In the genomic region with DNA sequence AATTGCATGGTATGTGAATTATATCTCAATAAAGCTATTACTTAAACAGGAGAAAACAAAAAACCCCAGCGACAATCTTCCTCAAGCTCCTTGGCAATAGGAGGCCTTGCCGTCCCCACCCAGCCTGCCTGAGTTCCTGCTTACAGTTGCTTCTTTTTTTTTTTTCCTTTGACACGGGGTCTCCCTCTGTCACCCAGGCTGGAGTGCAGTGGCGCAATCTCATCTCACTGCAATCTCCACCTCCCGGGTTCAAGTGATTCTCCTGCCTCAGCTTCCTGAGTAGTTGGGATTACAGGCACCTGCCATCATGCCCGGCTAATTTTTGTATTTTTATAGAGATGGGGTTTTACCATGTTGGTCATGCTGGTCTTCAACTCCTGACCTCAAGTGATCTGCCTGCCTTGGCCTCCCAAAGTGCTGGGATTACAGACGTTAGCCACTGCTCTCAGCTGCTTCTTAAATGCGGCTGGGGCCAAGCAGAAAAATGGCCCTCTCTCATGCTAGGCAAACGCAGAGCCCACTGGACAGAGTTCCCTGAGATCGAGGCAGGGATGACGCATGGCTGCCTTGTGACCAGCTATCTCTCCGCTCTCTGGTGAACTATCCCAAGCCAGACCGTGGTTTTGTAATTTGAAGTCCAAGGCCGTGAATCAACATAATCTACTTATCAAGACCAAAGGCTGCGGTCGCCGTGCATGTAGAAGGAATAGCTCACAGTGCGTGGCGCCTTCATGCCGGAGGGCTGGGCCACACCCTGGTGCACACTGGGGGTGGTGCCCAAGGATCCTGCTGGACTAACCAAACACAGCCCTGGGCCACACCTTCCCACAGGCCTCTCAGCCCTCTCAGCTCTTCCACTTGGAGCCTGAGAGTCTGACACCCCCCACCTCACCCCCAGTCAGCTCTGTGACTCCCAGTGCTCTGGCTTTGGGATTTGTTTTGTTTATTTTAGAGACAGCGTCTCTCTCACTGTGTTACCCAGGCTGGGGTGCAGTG, we compare ENCODE assay signal across 1 cellular context.
TF ChIP-seq lines count a peak whose summit lies in the region.

No MANE protein-coding gene starts in this region.

TF ChIP-seq in WTC11, 78 proteins besides CTCF, POLR2A, EP300 and RAD21 (continued from another document):
- no peak for TF ChIP-seq ZNF232 (CRISPR knock-in tag; IDR thresholded peaks at IDR 0.05)
- no peak for TF ChIP-seq EMX1 (CRISPR knock-in tag; IDR thresholded peaks at IDR 0.05)
- TF ChIP-seq NR1H2 (CRISPR knock-in tag; IDR thresholded peaks at IDR 0.05): no peak
- no peak for TF ChIP-seq FOXP1 (CRISPR knock-in tag; IDR thresholded peaks at IDR 0.05; ENCODE audit: borderline replicate concordance)
- TF ChIP-seq ERG (CRISPR knock-in tag; IDR thresholded peaks at IDR 0.05): no peak
- no peak for TF ChIP-seq SP1 (CRISPR knock-in tag; conservative IDR thresholded peaks at IDR 0.05)
- no peak for TF ChIP-seq ZNF138 (CRISPR knock-in tag; conservative IDR thresholded peaks at IDR 0.05)
- no peak for TF ChIP-seq GRHL2 (CRISPR knock-in tag; IDR thresholded peaks at IDR 0.05; ENCODE audit: insufficient replicate concordance, severe bottlenecking)
- TF ChIP-seq CREM (CRISPR knock-in tag; IDR thresholded peaks at IDR 0.05): no peak
- no peak for TF ChIP-seq GABPB1 (CRISPR knock-in tag; IDR thresholded peaks at IDR 0.05)
- TF ChIP-seq USF2 (CRISPR knock-in tag; IDR thresholded peaks at IDR 0.05): no peak
- TF ChIP-seq RELA (CRISPR knock-in tag; IDR thresholded peaks at IDR 0.05; ENCODE audit: borderline replicate concordance): no peak
- no peak for TF ChIP-seq GTF2I (CRISPR knock-in tag; conservative IDR thresholded peaks at IDR 0.05)
- TF ChIP-seq TP53 (CRISPR knock-in tag; IDR thresholded peaks at IDR 0.05): no peak
- TF ChIP-seq ZNF423 (CRISPR knock-in tag; IDR thresholded peaks at IDR 0.05): no peak
- no peak for TF ChIP-seq OVOL2 (CRISPR knock-in tag; IDR thresholded peaks at IDR 0.05; ENCODE audit: borderline replicate concordance)
- no peak for TF ChIP-seq MAX (CRISPR knock-in tag; IDR thresholded peaks at IDR 0.05)
